Comparison of ENCODE assay signal across 1 cellular context in the genomic region with DNA sequence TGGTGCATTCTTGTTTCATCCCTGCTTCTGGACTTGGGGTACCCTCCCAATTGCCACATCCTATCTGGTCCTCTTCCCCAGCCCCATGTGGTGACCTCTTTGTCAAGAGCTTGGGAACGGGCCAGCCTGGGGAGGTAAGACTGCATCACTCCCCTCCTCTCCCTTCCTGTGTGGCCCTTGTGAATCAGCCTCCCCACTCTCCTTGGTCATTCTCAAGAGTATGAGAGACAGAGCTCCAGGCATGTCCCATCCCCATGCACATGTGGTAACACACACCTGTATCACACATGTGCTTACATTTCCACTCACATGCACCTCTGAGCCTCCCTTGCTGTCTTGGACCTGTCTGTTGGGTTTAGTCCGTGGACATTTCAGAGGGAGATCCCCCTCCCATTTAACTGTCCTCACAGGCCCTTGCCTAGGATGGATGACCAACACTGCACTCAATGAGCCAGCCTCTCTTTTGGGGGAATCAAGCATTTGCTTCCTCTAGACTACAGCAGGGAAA.
TF ChIP-seq lines count a peak whose summit lies in the region.

No MANE protein-coding gene starts in this region.

TF ChIP-seq in HepG2, 621 proteins besides CTCF, POLR2A, EP300 and RAD21:
- 0 out of 2 replicates have a peak, but pooled peaks have one; percentile 49 for TF ChIP-seq BORCS8-MEF2B (CRISPR knock-in tag; IDR thresholded peaks at IDR 0.05)
- TF ChIP-seq SALL2 (CRISPR knock-in tag; IDR thresholded peaks at IDR 0.05), result no peak
- TF ChIP-seq, protein P1, sequence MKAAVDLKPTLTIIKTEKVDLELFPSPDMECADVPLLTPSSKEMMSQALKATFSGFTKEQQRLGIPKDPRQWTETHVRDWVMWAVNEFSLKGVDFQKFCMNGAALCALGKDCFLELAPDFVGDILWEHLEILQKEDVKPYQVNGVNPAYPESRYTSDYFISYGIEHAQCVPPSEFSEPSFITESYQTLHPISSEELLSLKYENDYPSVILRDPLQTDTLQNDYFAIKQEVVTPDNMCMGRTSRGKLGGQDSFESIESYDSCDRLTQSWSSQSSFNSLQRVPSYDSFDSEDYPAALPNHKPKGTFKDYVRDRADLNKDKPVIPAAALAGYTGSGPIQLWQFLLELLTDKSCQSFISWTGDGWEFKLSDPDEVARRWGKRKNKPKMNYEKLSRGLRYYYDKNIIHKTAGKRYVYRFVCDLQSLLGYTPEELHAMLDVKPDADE (CRISPR knock-in tag; IDR thresholded peaks at IDR 0.05), result no peak
- TF ChIP-seq KDM3A (CRISPR knock-in tag; IDR thresholded peaks at IDR 0.05; ENCODE audit: low read depth), result 0 out of 2 replicates have a peak, but pooled peaks have one; percentile 10
- TF ChIP-seq KDM2A (CRISPR knock-in tag; IDR thresholded peaks at IDR 0.05; ENCODE audit: borderline replicate concordance, low read depth), result peak; percentile 4; the same call in 1 of the 2 replicates
- TF ChIP-seq CBX1 (IDR thresholded peaks at IDR 0.05; ENCODE audit: low read depth), result no peak
- TF ChIP-seq, protein P2, sequence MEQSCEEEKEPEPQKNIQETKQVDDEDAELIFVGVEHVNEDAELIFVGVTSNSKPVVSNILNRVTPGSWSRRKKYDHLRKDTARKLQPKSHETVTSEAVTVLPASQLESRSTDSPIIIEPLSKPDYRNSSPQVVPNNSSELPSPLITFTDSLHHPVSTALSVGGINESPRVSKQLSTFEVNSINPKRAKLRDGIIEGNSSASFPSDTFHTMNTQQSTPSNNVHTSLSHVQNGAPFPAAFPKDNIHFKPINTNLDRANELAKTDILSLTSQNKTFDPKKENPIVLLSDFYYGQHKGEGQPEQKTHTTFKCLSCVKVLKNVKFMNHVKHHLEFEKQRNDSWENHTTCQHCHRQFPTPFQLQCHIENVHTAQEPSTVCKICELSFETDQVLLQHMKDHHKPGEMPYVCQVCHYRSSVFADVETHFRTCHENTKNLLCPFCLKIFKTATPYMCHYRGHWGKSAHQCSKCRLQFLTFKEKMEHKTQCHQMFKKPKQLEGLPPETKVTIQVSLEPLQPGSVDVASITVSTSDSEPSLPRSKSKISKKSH (CRISPR knock-in tag; IDR thresholded peaks at IDR 0.05; ENCODE audit: borderline replicate concordance), result peak; percentile 45; the same call in 1 of the 2 replicates
- peak; percentile 25 for TF ChIP-seq ZNF781 (CRISPR knock-in tag; IDR thresholded peaks at IDR 0.05; ENCODE audit: borderline replicate concordance, not compliant biosample characterization)
- 0 out of 2 replicates have a peak, but pooled peaks have one; percentile 12 for TF ChIP-seq ZNF772 (CRISPR knock-in tag; IDR thresholded peaks at IDR 0.05)
- peak; percentile 2; the same call in 1 of the 2 replicates for TF ChIP-seq SSRP1 (CRISPR knock-in tag; IDR thresholded peaks at IDR 0.05)
- no peak for TF ChIP-seq ZNF782 (CRISPR knock-in tag; IDR thresholded peaks at IDR 0.05; ENCODE audit: borderline replicate concordance)
- TF ChIP-seq ZNF790 (CRISPR knock-in tag; IDR thresholded peaks at IDR 0.05; ENCODE audit: borderline replicate concordance), result peak; percentile 35; the same call in 1 of the 2 replicates
- TF ChIP-seq, protein P3, sequence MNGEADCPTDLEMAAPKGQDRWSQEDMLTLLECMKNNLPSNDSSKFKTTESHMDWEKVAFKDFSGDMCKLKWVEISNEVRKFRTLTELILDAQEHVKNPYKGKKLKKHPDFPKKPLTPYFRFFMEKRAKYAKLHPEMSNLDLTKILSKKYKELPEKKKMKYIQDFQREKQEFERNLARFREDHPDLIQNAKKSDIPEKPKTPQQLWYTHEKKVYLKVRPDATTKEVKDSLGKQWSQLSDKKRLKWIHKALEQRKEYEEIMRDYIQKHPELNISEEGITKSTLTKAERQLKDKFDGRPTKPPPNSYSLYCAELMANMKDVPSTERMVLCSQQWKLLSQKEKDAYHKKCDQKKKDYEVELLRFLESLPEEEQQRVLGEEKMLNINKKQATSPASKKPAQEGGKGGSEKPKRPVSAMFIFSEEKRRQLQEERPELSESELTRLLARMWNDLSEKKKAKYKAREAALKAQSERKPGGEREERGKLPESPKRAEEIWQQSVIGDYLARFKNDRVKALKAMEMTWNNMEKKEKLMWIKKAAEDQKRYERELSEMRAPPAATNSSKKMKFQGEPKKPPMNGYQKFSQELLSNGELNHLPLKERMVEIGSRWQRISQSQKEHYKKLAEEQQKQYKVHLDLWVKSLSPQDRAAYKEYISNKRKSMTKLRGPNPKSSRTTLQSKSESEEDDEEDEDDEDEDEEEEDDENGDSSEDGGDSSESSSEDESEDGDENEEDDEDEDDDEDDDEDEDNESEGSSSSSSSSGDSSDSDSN (CRISPR knock-in tag; IDR thresholded peaks at IDR 0.05), result 0 out of 2 replicates have a peak, but pooled peaks have one; percentile 32
- TF ChIP-seq PAF1 (CRISPR knock-in tag; IDR thresholded peaks at IDR 0.05), result peak; percentile 92; the same call in 1 of the 2 replicates
- 0 out of 2 replicates have a peak, but pooled peaks have one; percentile 30 for TF ChIP-seq ZNF224 (CRISPR knock-in tag; IDR thresholded peaks at IDR 0.05)
- TF ChIP-seq JDP2 (CRISPR knock-in tag; IDR thresholded peaks at IDR 0.05; ENCODE audit: borderline replicate concordance), result no peak
- TF ChIP-seq, protein P4, sequence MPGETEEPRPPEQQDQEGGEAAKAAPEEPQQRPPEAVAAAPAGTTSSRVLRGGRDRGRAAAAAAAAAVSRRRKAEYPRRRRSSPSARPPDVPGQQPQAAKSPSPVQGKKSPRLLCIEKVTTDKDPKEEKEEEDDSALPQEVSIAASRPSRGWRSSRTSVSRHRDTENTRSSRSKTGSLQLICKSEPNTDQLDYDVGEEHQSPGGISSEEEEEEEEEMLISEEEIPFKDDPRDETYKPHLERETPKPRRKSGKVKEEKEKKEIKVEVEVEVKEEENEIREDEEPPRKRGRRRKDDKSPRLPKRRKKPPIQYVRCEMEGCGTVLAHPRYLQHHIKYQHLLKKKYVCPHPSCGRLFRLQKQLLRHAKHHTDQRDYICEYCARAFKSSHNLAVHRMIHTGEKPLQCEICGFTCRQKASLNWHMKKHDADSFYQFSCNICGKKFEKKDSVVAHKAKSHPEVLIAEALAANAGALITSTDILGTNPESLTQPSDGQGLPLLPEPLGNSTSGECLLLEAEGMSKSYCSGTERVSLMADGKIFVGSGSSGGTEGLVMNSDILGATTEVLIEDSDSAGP (CRISPR knock-in tag; IDR thresholded peaks at IDR 0.05; ENCODE audit: borderline replicate concordance), result peak; percentile 39; the same call in 1 of the 2 replicates
- no peak for TF ChIP-seq ZNF607 (CRISPR knock-in tag; IDR thresholded peaks at IDR 0.05; ENCODE audit: borderline replicate concordance)
- 0 out of 2 replicates have a peak, but pooled peaks have one; percentile 24 for TF ChIP-seq ZBTB2 (CRISPR knock-in tag; IDR thresholded peaks at IDR 0.05; ENCODE audit: low read depth)
- 0 out of 2 replicates have a peak, but pooled peaks have one; percentile 16 for TF ChIP-seq JUNB (CRISPR knock-in tag; IDR thresholded peaks at IDR 0.05; ENCODE audit: borderline replicate concordance)
- TF ChIP-seq MNT (IDR thresholded peaks at IDR 0.05), result peak; percentile 83
- 0 out of 2 replicates have a peak, but pooled peaks have one; percentile 12 for TF ChIP-seq PATZ1 (CRISPR knock-in tag; IDR thresholded peaks at IDR 0.05)
- peak; percentile 28; the same call in 1 of the 2 replicates for TF ChIP-seq ZNF253 (CRISPR knock-in tag; IDR thresholded peaks at IDR 0.05; ENCODE audit: borderline replicate concordance)
- TF ChIP-seq ZNF672 (CRISPR knock-in tag; IDR thresholded peaks at IDR 0.05), result 0 out of 2 replicates have a peak, but pooled peaks have one; percentile 46
